Comparison of ENCODE assay signal across 8 cellular contexts in genomic region chr17:59783221-59784016, GRCh38.
A peak's percentile ranks its signal among the peaks of the same experiment; 100 is the strongest.
DNase-seq lines count a peak whose midpoint lies in the region; ATAC-seq and TF ChIP-seq lines count a peak whose summit lies in the region.

No MANE protein-coding gene starts in this region.

- H3K4me1 Mint-ChIP-seq in CD8-positive, alpha-beta memory T cell = peaks cover 41 to 66% (median 59%) of the 10 kb centered on the region in 3 donors

- no peaks in the 10 kb centered on the region for H3K9me3 Mint-ChIP-seq in CD8-positive, alpha-beta memory T cell

- POLR2A ChIA-PET in CD8-positive, alpha-beta memory T cell (lab: Charles Lee) = interaction anchor here (1.2 to 1.8 kb wide), 3 partner anchors 46 to 55 kb away, joined by 3 to 9 read pairs (median 4); no protein-coding TSS in a partner anchor

- H3K4me3 ChIP-seq in CD8-positive, alpha-beta memory T cell (ENCODE audit: low read length) = no peak overlapping the region
- H3K4me3 ChIP-seq in cardiac fibroblast (replicated peaks in 1 of 2; ENCODE audit: low read depth in 2 of 2, low read length in 2 of 2) (peak overlapping the region in 1 of 2 donors; percentile 11), mucosa of stomach (ENCODE audit: low read length) (no peak overlapping the region)

- peaks cover 48% of the 10 kb centered on the region for H3K4me1 ChIP-seq in CD8-positive, alpha-beta memory T cell (ENCODE audit: insufficient read depth, low read length)
- H3K4me1 ChIP-seq in mucosa of stomach (ENCODE audit: control insufficient read depth, insufficient read depth, low read length) = peaks cover 30% of the 10 kb centered on the region

- CTCF ChIA-PET in CD8-positive, alpha-beta memory T cell (lab: Charles Lee) = interaction anchor here (1.1 to 1.6 kb wide), 4 partner anchors 9 to 56 kb away, joined by 4 to 5 read pairs (median 4); no protein-coding TSS in a partner anchor

- no peaks in the 10 kb centered on the region for H3K9me3 ChIP-seq in CD8-positive, alpha-beta memory T cell (ENCODE audit: low read length)
- H3K9me3 ChIP-seq in mucosa of stomach (ENCODE audit: control insufficient read depth, low read length) = no peaks in the 10 kb centered on the region

- H3K36me3 ChIP-seq in CD8-positive, alpha-beta memory T cell (ENCODE audit: insufficient read depth, low read length) = no peaks in the 10 kb centered on the region
- no peaks in the 10 kb centered on the region for H3K36me3 ChIP-seq in mucosa of stomach (ENCODE audit: control insufficient read depth, insufficient read depth, low read length)

- peak overlapping the region; percentile 71 for H3K27ac ChIP-seq in CD8-positive, alpha-beta memory T cell (ENCODE audit: low read depth, low read length)

- H3K9ac ChIP-seq in mucosa of stomach (ENCODE audit: low read length) = peak overlapping the region; percentile 0

- no peaks in the 10 kb centered on the region for H3K27me3 ChIP-seq in CD8-positive, alpha-beta memory T cell (ENCODE audit: insufficient read depth, low read length, poor library complexity, severe bottlenecking)
- H3K27me3 ChIP-seq in mucosa of stomach (ENCODE audit: control insufficient read depth, insufficient read depth, low read length) = no peaks in the 10 kb centered on the region

- H3K27me3 Mint-ChIP-seq in CD8-positive, alpha-beta memory T cell = no peaks in the 10 kb centered on the region

- H3K4me3 Mint-ChIP-seq in CD8-positive, alpha-beta memory T cell = peak overlapping the region; percentile 38 to 80 (median 74)

- H3K36me3 Mint-ChIP-seq in CD8-positive, alpha-beta memory T cell = peaks cover 0 to 10% (median 5%) of the 10 kb centered on the region in 3 donors

- H3K27ac Mint-ChIP-seq in CD8-positive, alpha-beta memory T cell = peak overlapping the region; percentile 81 to 99 (median 94)

- no peak for TF ChIP-seq CTCF in cardiac fibroblast (IDR thresholded peaks at IDR 0.05; ENCODE audit: low read depth, low read length)

- peak in 1 of 5 donors; percentile 10 for DNase-seq in CD8-positive, alpha-beta memory T cell
- DNase-seq in NCI-H226 = peak; percentile 57
- peak; percentile 67 to 82 for DNase-seq in cardiac fibroblast (ENCODE audit: low read depth in 2 of 2)
- no peak for DNase-seq in cerebellar nuclear complex (lab: John Stamatoyannopoulos, UW)
- no peak for DNase-seq in stimulated activated CD4-positive, alpha-beta T cell treated with anti-CD3 and anti-CD28 coated beads, Interleukin-4, amount 100 ng/mL, for 4 hours

- ATAC-seq in HG03460 (IDR thresholded peaks at IDR 0.05; ENCODE audit: unreplicated experiment) (no peak), HG02970 (IDR thresholded peaks at IDR 0.05; ENCODE audit: low FRiP score, unreplicated experiment) (no peak)

Comparison
In these comparisons a context has a peak if more than half of its experiments do, and no peak if none do; other contexts are left out.
1. DNase-seq: peak in NCI-H226 (single experiment) and cardiac fibroblast (2 of 2); none in cerebellar nuclear complex (0 of 2) and stimulated activated CD4-positive, alpha-beta T cell treated with anti-CD3 and anti-CD28 coated beads, Interleukin-4, amount 100 ng/mL, for 4 hours (0 of 2).